8 cellular contexts compared by ENCODE assay signal in genomic region chr11:133816146-133816545, GRCh38. TPM values are rescaled to one million over a fixed set of nuclear protein-coding genes. Genes with fewer than 3 reads are reported as not detected.
"Had no signal": no experiment of that assay in that cellular context is flagged by ENCODE, and none has a peak within 500 bp of the region (broad histone marks: within the 10 kb centered on the region; RNA-seq: fewer than 3 reads in every experiment).

No MANE protein-coding gene starts in this region.

- H3K4me3 ChIP-seq: GM23338, K562 had no signal

- H3K9me3 Mint-ChIP-seq: GM23338, H9 had no signal

- DNase-seq: HCEC 1CT, IMR-90, KG1 had no signal

- ATAC-seq: GM23338, K562 had no signal

- H3K27ac Mint-ChIP-seq: GM23338, H9 had no signal

- H3K4me2 ChIP-seq: GM23338 had no signal

- H3K4me3 Mint-ChIP-seq: GM23338, H9 had no signal

- H3K4me1 Mint-ChIP-seq: GM23338 had no signal

RNA-seq across cellular contexts. Expression of gene SPATA19, which starts 29.2 kb away (rescaled TPM):
- total RNA-seq: GM23338, H1, H9, HT-29, IMR-90, K562 had no signal
